In genomic region chr11:99171330-99171729, GRCh38 we compare ENCODE assay signal across 28 cellular contexts.
"Had no signal": no experiment of that assay in that cellular context is flagged by ENCODE, and none has a peak within 500 bp of the region (broad histone marks: within the 10 kb centered on the region; RNA-seq: fewer than 3 reads in every experiment).

No MANE protein-coding gene starts in this region.

- H3K4me1 Mint-ChIP-seq: stimulated activated effector memory CD8-positive, alpha-beta T cell treated with anti-CD3 and anti-CD28 coated beads, Interleukin-12 subunit alpha, Interleukin-12 subunit beta, amount 100 ng/mL, for 72 hours; stimulated activated memory B cell treated with anti-CD40 and anti-IgM and Interleukin-4, amounts not matched to agents 10 μg/mL and 1 μg/mL and 100 μg/mL, for 72 hours; stimulated activated naive B cell treated with anti-CD40 and anti-IgM and Interleukin-4, amounts not matched to agents 10 μg/mL and 1 μg/mL and 100 μg/mL, for 72 hours; stimulated activated naive CD8-positive, alpha-beta T cell treated with anti-CD3 and anti-CD28 coated beads, Interleukin-15, amount 100 ng/mL, for 72 hours had no signal

- ATAC-seq: stimulated activated effector memory CD8-positive, alpha-beta T cell treated with anti-CD3 and anti-CD28 coated beads, Interleukin-12 subunit alpha, Interleukin-12 subunit beta, amount 100 ng/mL, for 72 hours; stimulated activated memory B cell treated with anti-CD40 and anti-IgM and Interleukin-4, amounts not matched to agents 10 μg/mL and 1 μg/mL and 100 μg/mL, for 72 hours; stimulated activated naive B cell treated with anti-CD40 and anti-IgM and Interleukin-4, amounts not matched to agents 10 μg/mL and 1 μg/mL and 100 μg/mL, for 72 hours; stimulated activated naive CD8-positive, alpha-beta T cell treated with anti-CD3 and anti-CD28 coated beads, Interleukin-15, amount 100 ng/mL, for 72 hours; stimulated activated naive CD8-positive, alpha-beta T cell treated with anti-CD3 and anti-CD28 coated beads, Interleukin-15, Interleukin-2, amounts not matched to agents 100 U/mL and 50 U/mL, for 24 hours; upper lobe of right lung had no signal

- H3K4me3 Mint-ChIP-seq: stimulated activated effector memory CD8-positive, alpha-beta T cell treated with anti-CD3 and anti-CD28 coated beads, Interleukin-12 subunit alpha, Interleukin-12 subunit beta, amount 100 ng/mL, for 72 hours; stimulated activated memory B cell treated with anti-CD40 and anti-IgM and Interleukin-4, amounts not matched to agents 10 μg/mL and 1 μg/mL and 100 μg/mL, for 72 hours; stimulated activated naive B cell treated with anti-CD40 and anti-IgM and Interleukin-4, amounts not matched to agents 10 μg/mL and 1 μg/mL and 100 μg/mL, for 72 hours; stimulated activated naive CD8-positive, alpha-beta T cell treated with anti-CD3 and anti-CD28 coated beads, Interleukin-15, amount 100 ng/mL, for 72 hours; stimulated activated naive CD8-positive, alpha-beta T cell treated with anti-CD3 and anti-CD28 coated beads, Interleukin-15, Interleukin-2, amounts not matched to agents 100 ng/mL and 50 ng/mL, for 24 hours; type B pancreatic cell had no signal

- H3K4me3 ChIP-seq: stomach, suprapubic skin, testis, thoracic aorta, thyroid gland, tibial artery, tibial nerve, transverse colon, upper lobe of left lung, upper lobe of right lung, uterus, vagina had no signal

- H3K27ac ChIP-seq: stomach, suprapubic skin, testis, thoracic aorta, thyroid gland, tibial artery, tibial nerve, transverse colon, upper lobe of left lung, upper lobe of right lung, uterus, vagina had no signal

- H3K9me3 ChIP-seq: suprapubic skin, testis, thoracic aorta, thyroid gland, tibial artery, tibial nerve, transverse colon, upper lobe of left lung, upper lobe of right lung, uterus, vagina had no signal

- H3K9me3 Mint-ChIP-seq: type B pancreatic cell had no signal

- DNase-seq: stimulated activated CD4-positive, alpha-beta T cell treated with anti-CD3 and anti-CD28 coated beads, Interleukin-2, amount 100 ng/mL, for 48 hours; stimulated activated CD4-positive, alpha-beta T cell treated with anti-CD3 and anti-CD28 coated beads, Interleukin-4, amount 100 ng/mL, for 1 hour; stimulated activated CD4-positive, alpha-beta T cell treated with anti-CD3 and anti-CD28 coated beads, Interleukin-4, amount 100 ng/mL, for 24 hours; stimulated activated CD4-positive, alpha-beta T cell treated with anti-CD3 and anti-CD28 coated beads, Interleukin-4, amount 100 ng/mL, for 4 hours; stimulated activated CD8-positive, alpha-beta memory T cell treated with anti-CD3 and anti-CD28 coated beads, Interleukin-4, amount 100 ng/mL, for 48 hours; stimulated activated naive B cell treated with anti-CD40 and anti-IgM and Interleukin-4, amounts not matched to agents 10 μg/mL and 1 μg/mL and 100 μg/mL, for 72 hours; stimulated activated naive CD4-positive, alpha-beta T cell; stimulated activated naive CD4-positive, alpha-beta T cell treated with Interleukin-2 at 50 U/mL for 16 hours; stimulated activated naive CD8-positive, alpha-beta T cell treated with anti-CD3 and anti-CD28 coated beads, Interleukin-15, amount 100 ng/mL, for 72 hours; stimulated activated naive CD8-positive, alpha-beta T cell treated with anti-CD3 and anti-CD28 coated beads, Interleukin-15, Interleukin-2, amounts not matched to agents 100 U/mL and 50 U/mL, for 24 hours; stomach; substantia nigra; testis; thyroid gland; tibial artery; transverse colon; trophoblast cell; upper lobe of left lung; upper lobe of right lung; uterus had no signal

- H3K36me3 ChIP-seq: stomach, suprapubic skin, thoracic aorta, thyroid gland, tibial artery, tibial nerve, transverse colon, upper lobe of left lung, upper lobe of right lung, uterus, vagina had no signal

- H3K36me3 Mint-ChIP-seq: stimulated activated effector memory CD8-positive, alpha-beta T cell treated with anti-CD3 and anti-CD28 coated beads, Interleukin-12 subunit alpha, Interleukin-12 subunit beta, amount 100 ng/mL, for 72 hours; stimulated activated memory B cell treated with anti-CD40 and anti-IgM and Interleukin-4, amounts not matched to agents 10 μg/mL and 1 μg/mL and 100 μg/mL, for 72 hours; stimulated activated naive B cell treated with anti-CD40 and anti-IgM and Interleukin-4, amounts not matched to agents 10 μg/mL and 1 μg/mL and 100 μg/mL, for 72 hours; type B pancreatic cell had no signal

- H3K27ac Mint-ChIP-seq: stimulated activated effector memory CD8-positive, alpha-beta T cell treated with anti-CD3 and anti-CD28 coated beads, Interleukin-12 subunit alpha, Interleukin-12 subunit beta, amount 100 ng/mL, for 72 hours; stimulated activated memory B cell treated with anti-CD40 and anti-IgM and Interleukin-4, amounts not matched to agents 10 μg/mL and 1 μg/mL and 100 μg/mL, for 72 hours; stimulated activated naive B cell treated with anti-CD40 and anti-IgM and Interleukin-4, amounts not matched to agents 10 μg/mL and 1 μg/mL and 100 μg/mL, for 72 hours; stimulated activated naive CD8-positive, alpha-beta T cell treated with anti-CD3 and anti-CD28 coated beads, Interleukin-15, amount 100 ng/mL, for 72 hours; stimulated activated naive CD8-positive, alpha-beta T cell treated with anti-CD3 and anti-CD28 coated beads, Interleukin-15, Interleukin-2, amounts not matched to agents 100 ng/mL and 50 ng/mL, for 24 hours; type B pancreatic cell had no signal

- H3K27me3 ChIP-seq: stomach, suprapubic skin, testis, thyroid gland, tibial artery, tibial nerve, transverse colon, upper lobe of left lung, upper lobe of right lung, uterus, vagina had no signal

- H3K4me1 ChIP-seq: stomach, suprapubic skin, testis, thyroid gland, tibial artery, tibial nerve, transverse colon, upper lobe of left lung, upper lobe of right lung, uterus, vagina had no signal

- H3K27me3 Mint-ChIP-seq: stimulated activated memory B cell treated with anti-CD40 and anti-IgM and Interleukin-4, amounts not matched to agents 10 μg/mL and 1 μg/mL and 100 μg/mL, for 72 hours; stimulated activated naive B cell treated with anti-CD40 and anti-IgM and Interleukin-4, amounts not matched to agents 10 μg/mL and 1 μg/mL and 100 μg/mL, for 72 hours; stimulated activated naive CD8-positive, alpha-beta T cell treated with anti-CD3 and anti-CD28 coated beads, Interleukin-15, amount 100 ng/mL, for 72 hours; stimulated activated naive CD8-positive, alpha-beta T cell treated with anti-CD3 and anti-CD28 coated beads, Interleukin-15, Interleukin-2, amounts not matched to agents 100 ng/mL and 50 ng/mL, for 24 hours; type B pancreatic cell had no signal
